Comparison of ENCODE assay signal across 10 cellular contexts in genomic region chr3:18351823-18352744, GRCh38.
DNase-seq lines count a peak whose midpoint lies in the region; ATAC-seq, FAIRE-seq and TF ChIP-seq lines count a peak whose summit lies in the region.
"Had no signal": no experiment of that assay in that cellular context is flagged by ENCODE, and none has a peak within 500 bp of the region (broad histone marks: within the 10 kb centered on the region; RNA-seq: fewer than 3 reads in every experiment).

No MANE protein-coding gene starts in this region.

- H3K4me3 ChIP-seq in bronchial epithelial cell (ENCODE audit: low read depth, low read length): no peak overlapping the region
- H3K4me3 ChIP-seq: tibial artery had no signal

- H3K4me1 Mint-ChIP-seq in type B pancreatic cell (ENCODE audit: unreplicated experiment): peaks cover 34% of the 10 kb centered on the region

- no peaks in the 10 kb centered on the region for H3K27me3 ChIP-seq in bronchial epithelial cell (ENCODE audit: control insufficient read depth, insufficient read depth, low read length)
- H3K27me3 ChIP-seq: tibial artery had no signal

- H3K9me3 Mint-ChIP-seq in type B pancreatic cell: no peaks in the 10 kb centered on the region

- TF ChIP-seq CTCF in bronchial epithelial cell (IDR thresholded peaks at IDR 0.05; ENCODE audit: insufficient read depth, low read length, severe bottlenecking) (no peak), type B pancreatic cell (conservative IDR thresholded peaks at IDR 0.05) (no peak)

- intact Hi-C loops in Right ventricle myocardium inferior (cut with DNase I): no loop called here
- intact Hi-C loops in left cardiac atrium (cut with DNase I): no loop called here

- no peaks in the 10 kb centered on the region for H3K36me3 ChIP-seq in bronchial epithelial cell (ENCODE audit: control insufficient read depth, insufficient read depth, low read length)

- H3K27ac Mint-ChIP-seq in type B pancreatic cell: peak overlapping the region; percentile 61

- no peak overlapping the region for H3K4me3 Mint-ChIP-seq in type B pancreatic cell

- peaks cover 13% of the 10 kb centered on the region for H3K36me3 Mint-ChIP-seq in type B pancreatic cell

- ATAC-seq in Right ventricle myocardium inferior (peak; percentile 48), left cardiac atrium (no peak)

- H3K27me3 Mint-ChIP-seq in type B pancreatic cell: no peaks in the 10 kb centered on the region

- no peak for FAIRE-seq in bronchial epithelial cell (lab: Jason Lieb, UNC)

- DNase-seq in Right ventricle myocardium inferior (ENCODE audit: missing footprints) (no peak), left cardiac atrium (no peak), NCI-H345 treated with DMSO at 0.1 percent for 48 hours (lab: John Stamatoyannopoulos, UW; ENCODE audit: unreplicated experiment) (peak; percentile 32), bronchial epithelial cell (ENCODE audit: low read depth) (peak; percentile 8), type B pancreatic cell (ENCODE audit: extremely low spot score, unreplicated experiment) (no peak), iPS-NIHi11 (ENCODE audit: low spot score) (no peak), NCI-H82 treated with DMSO at 0.1 percent for 48 hours (lab: John Stamatoyannopoulos, UW; ENCODE audit: unreplicated experiment) (no peak), CD1c-positive myeloid dendritic cell (ENCODE audit: extremely low spot score) (no peak)
- DNase-seq: retina had no signal

Comparison
In these comparisons a context has a peak if more than half of its experiments do, and no peak if none do; other contexts are left out.
1. DNase-seq: peak in NCI-H345 treated with DMSO at 0.1 percent for 48 hours (single experiment) and bronchial epithelial cell (single experiment); none in Right ventricle myocardium inferior (single experiment), left cardiac atrium (single experiment), type B pancreatic cell (single experiment), iPS-NIHi11 (single experiment), NCI-H82 treated with DMSO at 0.1 percent for 48 hours (single experiment) and CD1c-positive myeloid dendritic cell (single experiment).